Comparison of ENCODE assay signal across 27 cellular contexts in the genomic region with DNA sequence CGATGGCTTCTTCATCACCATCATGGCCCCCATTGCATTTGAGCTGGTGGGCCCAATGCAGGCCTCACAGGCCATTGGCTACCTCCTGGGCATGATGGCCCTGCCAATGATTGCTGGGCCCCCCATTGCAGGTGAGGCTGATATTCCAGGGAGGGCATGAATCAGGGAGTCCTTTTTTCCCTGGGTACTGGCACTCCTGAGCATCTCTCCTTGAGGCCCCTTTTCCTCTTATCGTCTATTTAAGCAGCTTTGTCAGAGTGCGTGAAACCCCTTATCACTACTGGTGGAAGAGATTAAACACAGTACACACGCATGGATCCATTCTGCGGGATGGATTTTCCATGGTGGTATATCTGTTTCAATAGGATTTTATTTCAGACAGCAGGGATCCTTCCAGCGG.
"Had no signal": no experiment of that assay in that cellular context is flagged by ENCODE, and none has a peak within 500 bp of the region (broad histone marks: within the 10 kb centered on the region; RNA-seq: fewer than 3 reads in every experiment).

No MANE protein-coding gene starts in this region.

- H3K27me3 Mint-ChIP-seq: effector memory CD8-positive, alpha-beta T cell; naive B cell; naive thymus-derived CD8-positive, alpha-beta T cell had no signal

- H3K36me3 Mint-ChIP-seq: naive B cell; naive thymus-derived CD8-positive, alpha-beta T cell had no signal

- FAIRE-seq: endometrium, islet of Langerhans, keratinocyte had no signal

- H3K9me3 Mint-ChIP-seq: effector memory CD8-positive, alpha-beta T cell; naive B cell; naive thymus-derived CD8-positive, alpha-beta T cell had no signal

- H3K4me3 Mint-ChIP-seq: effector memory CD8-positive, alpha-beta T cell; endodermal cell; mesothelial cell of epicardium; naive B cell; naive thymus-derived CD8-positive, alpha-beta T cell had no signal

- H3K4me1 Mint-ChIP-seq: mesothelial cell of epicardium, naive B cell had no signal

- ATAC-seq: effector memory CD8-positive, alpha-beta T cell; esophagus mucosa; gastrocnemius medialis; heart right ventricle; left cardiac atrium; left lung; left ventricle myocardium superior; lower lobe of right lung; mucosa of descending colon; naive thymus-derived CD8-positive, alpha-beta T cell had no signal

- H3K27ac Mint-ChIP-seq: effector memory CD8-positive, alpha-beta T cell; endodermal cell; mesothelial cell of epicardium; naive B cell; naive thymus-derived CD8-positive, alpha-beta T cell had no signal

- DNase-seq: dermis blood vessel endothelial cell; dorsolateral prefrontal cortex; effector CD8-positive, alpha-beta T cell; effector memory CD8-positive, alpha-beta T cell; erythroblast; esophagus squamous epithelium; foreskin fibroblast; foreskin melanocyte; gastrocnemius medialis; glutamatergic neuron; head of caudate nucleus; heart right ventricle; hippocampal formation; left cardiac atrium; left lung; left ventricle myocardium superior; lower lobe of right lung; mesenchymal stem cell; mucosa of descending colon; naive B cell; naive thymus-derived CD8-positive, alpha-beta T cell had no signal
